In the genomic region with DNA sequence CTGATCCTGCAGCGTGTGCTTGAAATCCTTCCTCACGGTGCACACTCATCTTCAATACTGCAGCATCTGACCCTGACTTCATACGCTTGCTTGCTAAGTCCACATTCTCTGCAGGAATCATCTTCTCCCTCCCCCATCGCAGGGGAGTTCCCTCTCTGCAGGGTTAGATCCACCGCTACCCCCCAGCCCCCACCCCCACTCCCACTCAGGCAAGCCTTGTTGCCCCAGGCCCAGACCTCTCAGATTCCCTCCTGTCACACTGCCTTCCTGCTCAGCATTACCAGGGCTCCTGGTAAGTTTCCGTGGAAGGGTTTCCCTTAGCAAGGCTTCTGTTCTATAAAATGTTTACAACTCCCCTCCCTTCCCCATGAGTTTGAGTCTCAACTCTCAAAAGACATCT, we compare ENCODE assay signal across 12 cellular contexts.
"Had no signal": no experiment of that assay in that cellular context is flagged by ENCODE, and none has a peak within 500 bp of the region (broad histone marks: within the 10 kb centered on the region; RNA-seq: fewer than 3 reads in every experiment).

No MANE protein-coding gene starts in this region.

- H3K9me3 ChIP-seq: right atrium auricular region, SJSA1, thoracic aorta had no signal

- H3K27me3 Mint-ChIP-seq: activated naive CD8-positive, alpha-beta T cell treated with anti-CD3 and anti-CD28 coated beads, Interleukin-2, amount 10 ng/mL, durations not matched to agents 7 days and 5 days; naive B cell had no signal

- H3K9me3 Mint-ChIP-seq: activated naive CD8-positive, alpha-beta T cell treated with anti-CD3 and anti-CD28 coated beads, Interleukin-2, amount 10 ng/mL, durations not matched to agents 7 days and 5 days; activated T-helper 1 cell treated with anti-CD3 and anti-CD28 coated beads, Interleukin-12 subunit alpha, Interleukin-12 subunit beta, Interleukin-2, Interleukin-4 antibody, amounts not matched to agents 30 ng/mL and 10 ng/mL and 1 ng/mL, durations not matched to agents 14 hours and 24 hours and 36 hours; naive B cell had no signal

- DNase-seq: activated CD4-positive, alpha-beta T cell treated with anti-CD3 and anti-CD28 coated beads, Interleukin-2, amount 50 U/mL, for 1 hour; activated CD8-positive, alpha-beta memory T cell treated with anti-CD3 and anti-CD28 coated beads for 24 hours; activated naive CD4-positive, alpha-beta T cell; activated naive CD8-positive, alpha-beta T cell treated with anti-CD3 and anti-CD28 coated beads, Interleukin-2, amount 10 ng/mL, durations not matched to agents 7 days and 5 days; dorsolateral prefrontal cortex; hippocampal formation; naive B cell; nucleus accumbens had no signal

- H3K4me3 Mint-ChIP-seq: activated naive CD8-positive, alpha-beta T cell treated with anti-CD3 and anti-CD28 coated beads, Interleukin-2, amount 10 ng/mL, durations not matched to agents 7 days and 5 days; activated T-helper 1 cell treated with anti-CD3 and anti-CD28 coated beads, Interleukin-12 subunit alpha, Interleukin-12 subunit beta, Interleukin-2, Interleukin-4 antibody, amounts not matched to agents 30 ng/mL and 10 ng/mL and 1 ng/mL, durations not matched to agents 14 hours and 24 hours and 36 hours; naive B cell had no signal

- H3K4me1 Mint-ChIP-seq: activated naive CD8-positive, alpha-beta T cell treated with anti-CD3 and anti-CD28 coated beads, Interleukin-2, amount 10 ng/mL, durations not matched to agents 7 days and 5 days had no signal

- H3K36me3 ChIP-seq: right atrium auricular region, thoracic aorta had no signal

- H3K27ac ChIP-seq: right atrium auricular region, SJSA1, thoracic aorta had no signal

- H3K4me1 ChIP-seq: right atrium auricular region had no signal

- H3K27ac Mint-ChIP-seq: activated naive CD8-positive, alpha-beta T cell treated with anti-CD3 and anti-CD28 coated beads, Interleukin-2, amount 10 ng/mL, durations not matched to agents 7 days and 5 days had no signal

- H3K4me3 ChIP-seq: dorsolateral prefrontal cortex, right atrium auricular region, SJSA1, thoracic aorta had no signal

- H3K27me3 ChIP-seq: dorsolateral prefrontal cortex, right atrium auricular region, SJSA1 had no signal
